In the genomic region with DNA sequence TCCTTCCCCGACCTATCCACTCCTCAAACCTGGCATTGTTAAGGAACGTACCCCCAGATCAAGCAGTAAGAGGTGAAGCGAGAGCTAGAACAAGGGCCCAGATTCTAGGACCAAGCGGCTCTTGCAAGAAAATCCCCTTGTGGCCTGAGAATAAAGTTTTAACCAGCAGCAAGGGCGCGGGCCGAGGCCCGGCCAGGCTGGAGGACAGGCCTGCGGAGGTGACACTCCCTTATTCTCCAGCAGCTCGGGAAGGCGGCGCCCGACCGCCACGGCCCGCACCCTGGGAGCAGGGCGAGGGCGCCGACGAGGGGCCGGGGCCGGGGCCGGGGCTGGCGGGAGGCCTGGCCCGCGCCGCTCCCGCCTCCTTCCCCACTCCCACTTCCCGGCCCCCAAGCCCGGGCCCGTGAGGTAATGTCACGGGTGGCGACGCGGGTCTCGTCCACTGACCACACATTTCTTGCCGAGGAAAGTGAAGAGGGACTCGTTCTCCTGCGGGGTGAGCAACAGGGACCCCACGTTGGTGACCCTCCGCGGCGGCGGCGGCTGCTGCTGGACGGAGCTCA, we compare ENCODE assay signal across 8 cellular contexts. TPM values are rescaled to one million over a fixed set of nuclear protein-coding genes. Genes with fewer than 3 reads are reported as not detected.
DNase-seq lines count a peak whose midpoint lies in the region; ATAC-seq, FAIRE-seq and TF ChIP-seq lines count a peak whose summit lies in the region.

No MANE protein-coding gene starts in this region.

- no peaks in the 10 kb centered on the region for H3K36me3 ChIP-seq in keratinocyte (ENCODE audit: control insufficient read depth in 2 of 2, extremely low read depth in 1 of 2, insufficient read depth in 2 of 2, low read length in 2 of 2)

- no peaks in the 10 kb centered on the region for H3K9me3 ChIP-seq in keratinocyte (ENCODE audit: control insufficient read depth, low read depth, low read length)

- peak overlapping the region; percentile 68 to 89 (median 84) for H3K4me3 ChIP-seq in keratinocyte (ENCODE audit: control insufficient read depth in 2 of 3, extremely low read depth in 1 of 3, insufficient read depth in 2 of 3, low read depth in 1 of 3, low read length in 3 of 3)

- TF ChIP-seq CTCF in C4-2B (conservative IDR thresholded peaks at IDR 0.05): no peak; the same call in 1 of the 2 replicates
- no peak for TF ChIP-seq CTCF in keratinocyte (optimal IDR thresholded peaks at IDR 0.05 in 1 of 3, IDR thresholded peaks at IDR 0.05 in 1 of 3, conservative IDR thresholded peaks at IDR 0.05 in 1 of 3; ENCODE audit: extremely low read depth in 1 of 3, insufficient read depth in 2 of 3, low read length in 3 of 3)

- H3K27me3 ChIP-seq in keratinocyte (ENCODE audit: control insufficient read depth, extremely low read depth, insufficient read depth, low read length): no peaks in the 10 kb centered on the region

- peaks cover 10% of the 10 kb centered on the region for H4K20me1 ChIP-seq in keratinocyte (ENCODE audit: control insufficient read depth, extremely low read depth, insufficient read depth, low read length)

- H2AFZ ChIP-seq in keratinocyte (ENCODE audit: control insufficient read depth, low read length): peak overlapping the region; percentile 90

- peak overlapping the region; percentile 99 for H3K4me2 ChIP-seq in keratinocyte (ENCODE audit: control insufficient read depth, extremely low read depth, insufficient read depth, low read depth, low read length)

- DNase-seq in SW480 (ENCODE audit: low spot score) (peak; percentile 48), keratinocyte (ENCODE audit: low read depth, low spot score) (no peak), NCI-H2107 treated with DMSO at 0.1 percent for 48 hours (lab: John Stamatoyannopoulos, UW; ENCODE audit: unreplicated experiment) (no peak)
- no peak for DNase-seq in central memory CD8-positive, alpha-beta T cell (ENCODE audit: low spot score in 2 of 2)
- peak in 2 of 3 donors; percentile 5 to 20 for DNase-seq in stimulated activated CD4-positive, alpha-beta T cell treated with anti-CD3 and anti-CD28 coated beads, Interleukin-12 subunit alpha, Interleukin-12 subunit beta, amount 100 ng/mL, for 48 hours (ENCODE audit: low read depth in 2 of 3, low spot score in 1 of 3)

- FAIRE-seq in keratinocyte (lab: Jason Lieb, UNC): no peak

- no peaks in the 10 kb centered on the region for H3K27me3 Mint-ChIP-seq in central memory CD8-positive, alpha-beta T cell

- dilution Hi-C loops in keratinocyte (cut with MboI; ENCODE audit: extremely low pct_ligation_motif_present, low sequenced_read_pairs): no loop called here

- H3K4me1 ChIP-seq in keratinocyte (ENCODE audit: control insufficient read depth, extremely low read depth, insufficient read depth, low read length): peaks cover 34% of the 10 kb centered on the region

- H3K9me3 Mint-ChIP-seq in central memory CD8-positive, alpha-beta T cell: no peaks in the 10 kb centered on the region

- ATAC-seq in GM19328 (IDR thresholded peaks at IDR 0.05; ENCODE audit: unreplicated experiment): peak; percentile 17
- ATAC-seq in HG03354 (IDR thresholded peaks at IDR 0.05; ENCODE audit: poor library complexity, severe bottlenecking, unreplicated experiment): peak; percentile 32
- ATAC-seq in central memory CD8-positive, alpha-beta T cell (replicated peaks; ENCODE audit: extremely low read depth, poor library complexity, severe bottlenecking): peak; percentile 20

- H3K79me2 ChIP-seq in keratinocyte (ENCODE audit: control insufficient read depth, insufficient read depth, low read length): peaks cover 65% of the 10 kb centered on the region

- no peaks in the 10 kb centered on the region for H3K9me1 ChIP-seq in keratinocyte (ENCODE audit: control insufficient read depth, extremely low read depth, insufficient read depth, low read length)

- peak overlapping the region; percentile 98 for H3K9ac ChIP-seq in keratinocyte (ENCODE audit: control insufficient read depth, extremely low read depth, insufficient read depth, low read length)

- H3K36me3 Mint-ChIP-seq in central memory CD8-positive, alpha-beta T cell (ENCODE audit: insufficient read depth): peaks cover 14% of the 10 kb centered on the region

- peaks cover 52% of the 10 kb centered on the region for H3K4me1 Mint-ChIP-seq in central memory CD8-positive, alpha-beta T cell

- H3K27ac ChIP-seq in C4-2B (peak overlapping the region; percentile 98), keratinocyte (ENCODE audit: control insufficient read depth, insufficient read depth, low read length) (peak overlapping the region; percentile 98)

- peak overlapping the region; percentile 91 for H3K4me3 Mint-ChIP-seq in central memory CD8-positive, alpha-beta T cell

- peak overlapping the region; percentile 92 for H3K27ac Mint-ChIP-seq in central memory CD8-positive, alpha-beta T cell (ENCODE audit: low read depth)

RNA-seq across cellular contexts. Expression of a gene that starts 0.6 kb away (rescaled TPM):
- polyA plus RNA-seq in keratinocyte: 9.5 to 17.5 TPM (median 15.9 TPM) in 3 replicates
- polyA plus RNA-seq in keratinocyte (2011; ENCODE audit: low read depth): 25.5 TPM
- polyA plus RNA-seq in keratinocyte (2011; cell fraction: cytosol; rRNA removed): 14.2 and 23.6 TPM in 2 replicates
- 12.6 and 15.4 TPM in 2 replicates for polyA plus RNA-seq in keratinocyte (2011; cell fraction: nucleus; rRNA removed)
- polyA plus RNA-seq in keratinocyte (2012; ENCODE audit: low replicate concordance): 22.6 and 35.5 TPM in 2 replicates
- 6.2 to 11.4 TPM (median 6.9 TPM) in 3 replicates for polyA minus RNA-seq in keratinocyte
- polyA minus RNA-seq in keratinocyte (2011; cell fraction: cytosol; rRNA and poly(A)+ RNA removed): 9.4 TPM
- polyA minus RNA-seq in keratinocyte (2011; cell fraction: nucleus; rRNA and poly(A)+ RNA removed): 10.4 and 19.6 TPM in 2 replicates

Comparison
In these comparisons a context has a peak if more than half of its experiments do, and no peak if none do; other contexts are left out.
1. DNase-seq: peak in SW480 (single experiment) and stimulated activated CD4-positive, alpha-beta T cell treated with anti-CD3 and anti-CD28 coated beads, Interleukin-12 subunit alpha, Interleukin-12 subunit beta, amount 100 ng/mL, for 48 hours (2 of 3); none in central memory CD8-positive, alpha-beta T cell (0 of 2), keratinocyte (single experiment) and NCI-H2107 treated with DMSO at 0.1 percent for 48 hours (single experiment).
2. Peak in every context shown above with its lines, with median percentiles within 50 percentile points of each other: ATAC-seq.